9 cellular contexts compared by ENCODE assay signal in genomic region chr1:212683357-212683722, GRCh38. TPM values are rescaled to one million over a fixed set of nuclear protein-coding genes. Genes with fewer than 3 reads are reported as not detected.
DNase-seq lines count a peak whose midpoint lies in the region; ATAC-seq and TF ChIP-seq lines count a peak whose summit lies in the region.
"Had no signal": no experiment of that assay in that cellular context is flagged by ENCODE, and none has a peak within 500 bp of the region (broad histone marks: within the 10 kb centered on the region; RNA-seq: fewer than 3 reads in every experiment).

No MANE protein-coding gene starts in this region.

- no peaks in the 10 kb centered on the region for H3K36me3 Mint-ChIP-seq in activated T-helper 17 cell treated with anti-CD3 and anti-CD28 coated beads, Interleukin-2, amount 50 U/mL, for 72 hours (ENCODE audit: low read depth)
- peaks cover 16 to 38% of the 10 kb centered on the region in 2 donors for H3K36me3 Mint-ChIP-seq in stimulated activated naive B cell treated with anti-CD40 and anti-IgM and Interleukin-4, amounts not matched to agents 10 μg/mL and 1 μg/mL and 100 μg/mL, for 72 hours
- no peaks in the 10 kb centered on the region for H3K36me3 Mint-ChIP-seq in CD4-positive, alpha-beta T cell (ENCODE audit: low read depth)

- H3K9me3 Mint-ChIP-seq in activated T-helper 17 cell treated with anti-CD3 and anti-CD28 coated beads, Interleukin-2, amount 50 U/mL, for 72 hours = no peaks in the 10 kb centered on the region
- H3K9me3 Mint-ChIP-seq in stimulated activated naive B cell treated with anti-CD40 and anti-IgM and Interleukin-4, amounts not matched to agents 10 μg/mL and 1 μg/mL and 100 μg/mL, for 72 hours = peaks cover 0 to 3% of the 10 kb centered on the region in 2 donors
- H3K9me3 Mint-ChIP-seq in CD4-positive, alpha-beta T cell = no peaks in the 10 kb centered on the region

- no peak for TF ChIP-seq CTCF in GM12865 (IDR thresholded peaks at IDR 0.05; ENCODE audit: insufficient read depth, low read depth, low read length, missing control alignments)
- TF ChIP-seq CTCF in CD4-positive, alpha-beta T cell (IDR thresholded peaks at IDR 0.05) = no peak

- peak; percentile 93 for DNase-seq in GM12865 (ENCODE audit: low read depth)
- DNase-seq in stimulated activated naive B cell treated with anti-CD40 and anti-IgM and Interleukin-4, amounts not matched to agents 10 μg/mL and 1 μg/mL and 100 μg/mL, for 72 hours = peak; percentile 57
- DNase-seq in iPS-NIHi7 (ENCODE audit: extremely low spot score) = no peak
- DNase-seq in NCI-H345 treated with DMSO at 0.1 percent for 48 hours (lab: John Stamatoyannopoulos, UW; ENCODE audit: unreplicated experiment) = no peak
- no peak for DNase-seq in CD4-positive, alpha-beta T cell

- H3K27ac Mint-ChIP-seq in activated T-helper 17 cell treated with anti-CD3 and anti-CD28 coated beads, Interleukin-2, amount 50 U/mL, for 72 hours = peak overlapping the region; percentile 90
- peak overlapping the region; percentile 79 for H3K27ac Mint-ChIP-seq in stimulated activated naive B cell treated with anti-CD40 and anti-IgM and Interleukin-4, amounts not matched to agents 10 μg/mL and 1 μg/mL and 100 μg/mL, for 72 hours
- no peak overlapping the region for H3K27ac Mint-ChIP-seq in CD4-positive, alpha-beta T cell

- H3K4me3 ChIP-seq in GM12865 (ENCODE audit: low read depth, low read length) = peak overlapping the region; percentile 36
- H3K4me3 ChIP-seq: psoas muscle had no signal

- H3K4me3 Mint-ChIP-seq in activated T-helper 17 cell treated with anti-CD3 and anti-CD28 coated beads, Interleukin-2, amount 50 U/mL, for 72 hours = peak overlapping the region; percentile 69
- H3K4me3 Mint-ChIP-seq in stimulated activated naive B cell treated with anti-CD40 and anti-IgM and Interleukin-4, amounts not matched to agents 10 μg/mL and 1 μg/mL and 100 μg/mL, for 72 hours = peak overlapping the region; percentile 39 to 46
- no peak overlapping the region for H3K4me3 Mint-ChIP-seq in CD4-positive, alpha-beta T cell

- H3K27me3 ChIP-seq in CD4-positive, alpha-beta T cell (ENCODE audit: control insufficient read depth, insufficient read depth, low read length) = no peaks in the 10 kb centered on the region

- POLR2A ChIA-PET in CD4-positive, alpha-beta T cell (lab: Charles Lee) = no interaction called here

- CTCF ChIA-PET in CD4-positive, alpha-beta T cell (lab: Charles Lee) = no interaction called here

- no peak overlapping the region for H3K27ac ChIP-seq in CD4-positive, alpha-beta T cell (ENCODE audit: low read depth, low read length)
- H3K27ac ChIP-seq: psoas muscle had no signal

- H3K4me1 Mint-ChIP-seq in activated T-helper 17 cell treated with anti-CD3 and anti-CD28 coated beads, Interleukin-2, amount 50 U/mL, for 72 hours = peaks cover 38% of the 10 kb centered on the region
- peaks cover 48 to 88% of the 10 kb centered on the region in 2 donors for H3K4me1 Mint-ChIP-seq in stimulated activated naive B cell treated with anti-CD40 and anti-IgM and Interleukin-4, amounts not matched to agents 10 μg/mL and 1 μg/mL and 100 μg/mL, for 72 hours
- H3K4me1 Mint-ChIP-seq in CD4-positive, alpha-beta T cell (ENCODE audit: low read depth) = peaks cover 13% of the 10 kb centered on the region

- ATAC-seq in GM19467 (IDR thresholded peaks at IDR 0.05; ENCODE audit: unreplicated experiment) (peak; percentile 76), HG03460 (IDR thresholded peaks at IDR 0.05; ENCODE audit: unreplicated experiment) (peak; percentile 73)
- peak; percentile 52 for ATAC-seq in activated T-helper 17 cell treated with anti-CD3 and anti-CD28 coated beads, Interleukin-2, amount 50 U/mL, for 72 hours (replicated peaks)
- ATAC-seq in stimulated activated naive B cell treated with anti-CD40 and anti-IgM and Interleukin-4, amounts not matched to agents 10 μg/mL and 1 μg/mL and 100 μg/mL, for 72 hours (replicated peaks) = peak in 1 of 2 donors; percentile 14
- ATAC-seq in CD4-positive, alpha-beta T cell (ENCODE audit: poor library complexity) = no peak

- no peaks in the 10 kb centered on the region for H3K27me3 Mint-ChIP-seq in activated T-helper 17 cell treated with anti-CD3 and anti-CD28 coated beads, Interleukin-2, amount 50 U/mL, for 72 hours
- peaks cover 0 to 24% of the 10 kb centered on the region in 2 donors for H3K27me3 Mint-ChIP-seq in stimulated activated naive B cell treated with anti-CD40 and anti-IgM and Interleukin-4, amounts not matched to agents 10 μg/mL and 1 μg/mL and 100 μg/mL, for 72 hours
- peaks cover 5% of the 10 kb centered on the region for H3K27me3 Mint-ChIP-seq in CD4-positive, alpha-beta T cell

- intact Hi-C loops in CD4-positive, alpha-beta T cell (cut with DNase I, micrococcal nuclease) = no loop called here

- no peaks in the 10 kb centered on the region for H3K9me3 ChIP-seq in CD4-positive, alpha-beta T cell (ENCODE audit: control insufficient read depth, low read length)
- H3K9me3 ChIP-seq: psoas muscle had no signal

RNA-seq across cellular contexts. Expression of gene BATF3, which starts 16.3 kb away (rescaled TPM):
- total RNA-seq in activated T-helper 17 cell treated with anti-CD3 and anti-CD28 coated beads, Interleukin-2, amount 50 U/mL, for 72 hours = 100 to 1,000 TPM in 1 of 2 donors, 10 to 100 TPM in 1; 97.3 to 129 TPM
- 1 to 10 TPM in 1 of 2 experiments, under 1 TPM in 1; 0.92 to 1.2 TPM for total RNA-seq in CD4-positive, alpha-beta T cell

Comparison
In these comparisons a context has a peak if more than half of its experiments do, and no peak if none do; other contexts are left out.
1. DNase-seq: peak in GM12865 (single experiment) and stimulated activated naive B cell treated with anti-CD40 and anti-IgM and Interleukin-4, amounts not matched to agents 10 μg/mL and 1 μg/mL and 100 μg/mL, for 72 hours (single experiment); none in iPS-NIHi7 (single experiment), NCI-H345 treated with DMSO at 0.1 percent for 48 hours (single experiment) and CD4-positive, alpha-beta T cell (0 of 10).
2. RNA of gene BATF3, which starts 16.3 kb away (total RNA-seq): 97.3 to 129 TPM in activated T-helper 17 cell treated with anti-CD3 and anti-CD28 coated beads, Interleukin-2, amount 50 U/mL, for 72 hours; 0.92 to 1.2 TPM in CD4-positive, alpha-beta T cell; every median in the first group is over 10 times any median in the second.